1 cellular context compared by ENCODE assay signal in the genomic region with DNA sequence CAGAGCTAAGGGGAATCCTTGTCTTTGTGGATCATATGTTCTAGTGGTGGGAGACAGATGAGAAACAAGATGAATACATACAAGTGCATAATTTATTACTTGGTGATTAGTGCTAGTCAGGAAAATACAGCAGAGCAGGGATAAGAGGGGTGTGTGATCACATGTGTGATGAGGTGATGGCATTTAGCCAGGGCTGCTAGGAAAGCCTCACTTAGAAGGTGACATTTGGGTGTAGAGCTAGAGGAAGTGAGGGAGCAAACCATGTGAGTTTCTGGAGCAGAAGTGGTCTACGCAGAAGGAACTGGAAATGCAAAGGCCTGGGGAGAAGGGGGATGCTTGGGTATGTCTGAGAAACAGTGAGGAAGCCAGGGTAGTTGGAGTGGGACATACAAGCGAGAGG.
TF ChIP-seq lines count a peak whose summit lies in the region.

No MANE protein-coding gene starts in this region.

TF ChIP-seq in SK-N-SH treated with all-trans-retinoic acid at 6 μM for 48 hours, 23 proteins besides CTCF, POLR2A, EP300 and RAD21 (continued from another document):
- TF ChIP-seq ESRRG (CRISPR knock-in tag; IDR thresholded peaks at IDR 0.05), result no peak
- no peak for TF ChIP-seq RARB (CRISPR knock-in tag; IDR thresholded peaks at IDR 0.05)
- no peak for TF ChIP-seq ZFP3 (CRISPR knock-in tag; IDR thresholded peaks at IDR 0.05)
